In the genomic region with DNA sequence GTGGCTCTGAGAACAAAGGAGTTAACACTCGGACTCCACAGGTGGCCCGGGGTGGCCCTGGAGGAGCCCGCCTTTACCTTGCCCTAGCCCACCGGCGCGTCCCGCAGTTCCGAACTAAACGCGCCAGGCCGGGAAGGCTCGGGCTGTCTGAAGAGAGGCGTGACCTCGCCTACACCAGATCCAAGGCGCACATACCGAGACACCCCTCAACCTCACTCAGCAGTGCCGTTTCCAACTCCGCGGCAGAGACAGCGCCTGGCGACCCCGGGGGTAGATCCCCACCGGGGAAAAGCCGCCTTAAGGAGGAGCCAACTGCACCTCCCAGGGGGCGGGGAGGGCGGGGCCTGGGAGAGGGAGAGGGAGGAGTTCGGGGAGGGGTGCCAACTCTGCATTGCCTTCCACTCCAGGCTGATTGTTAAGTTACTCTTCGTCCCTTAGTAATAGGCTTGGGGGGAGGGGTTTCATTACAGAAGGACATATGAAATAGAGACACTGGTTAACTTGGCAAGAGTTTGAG, we compare ENCODE assay signal across 1 cellular context.
TF ChIP-seq lines count a peak whose summit lies in the region.

A gene (minus strand): TSS at position 272 of the 517 bp plus-strand sequence. CDS start 1,408 bp downstream, outside the sequence.

TF ChIP-seq in HCT116, 20 proteins besides CTCF, POLR2A, EP300 and RAD21 (continued from another document):
- TF ChIP-seq, protein P1, sequence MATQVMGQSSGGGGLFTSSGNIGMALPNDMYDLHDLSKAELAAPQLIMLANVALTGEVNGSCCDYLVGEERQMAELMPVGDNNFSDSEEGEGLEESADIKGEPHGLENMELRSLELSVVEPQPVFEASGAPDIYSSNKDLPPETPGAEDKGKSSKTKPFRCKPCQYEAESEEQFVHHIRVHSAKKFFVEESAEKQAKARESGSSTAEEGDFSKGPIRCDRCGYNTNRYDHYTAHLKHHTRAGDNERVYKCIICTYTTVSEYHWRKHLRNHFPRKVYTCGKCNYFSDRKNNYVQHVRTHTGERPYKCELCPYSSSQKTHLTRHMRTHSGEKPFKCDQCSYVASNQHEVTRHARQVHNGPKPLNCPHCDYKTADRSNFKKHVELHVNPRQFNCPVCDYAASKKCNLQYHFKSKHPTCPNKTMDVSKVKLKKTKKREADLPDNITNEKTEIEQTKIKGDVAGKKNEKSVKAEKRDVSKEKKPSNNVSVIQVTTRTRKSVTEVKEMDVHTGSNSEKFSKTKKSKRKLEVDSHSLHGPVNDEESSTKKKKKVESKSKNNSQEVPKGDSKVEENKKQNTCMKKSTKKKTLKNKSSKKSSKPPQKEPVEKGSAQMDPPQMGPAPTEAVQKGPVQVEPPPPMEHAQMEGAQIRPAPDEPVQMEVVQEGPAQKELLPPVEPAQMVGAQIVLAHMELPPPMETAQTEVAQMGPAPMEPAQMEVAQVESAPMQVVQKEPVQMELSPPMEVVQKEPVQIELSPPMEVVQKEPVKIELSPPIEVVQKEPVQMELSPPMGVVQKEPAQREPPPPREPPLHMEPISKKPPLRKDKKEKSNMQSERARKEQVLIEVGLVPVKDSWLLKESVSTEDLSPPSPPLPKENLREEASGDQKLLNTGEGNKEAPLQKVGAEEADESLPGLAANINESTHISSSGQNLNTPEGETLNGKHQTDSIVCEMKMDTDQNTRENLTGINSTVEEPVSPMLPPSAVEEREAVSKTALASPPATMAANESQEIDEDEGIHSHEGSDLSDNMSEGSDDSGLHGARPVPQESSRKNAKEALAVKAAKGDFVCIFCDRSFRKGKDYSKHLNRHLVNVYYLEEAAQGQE (IDR thresholded peaks at IDR 0.05; ENCODE audit: low read depth) = no peak
- TF ChIP-seq ZNF274 (IDR thresholded peaks at IDR 0.05; ENCODE audit: low read depth, low read length) = no peak
- TF ChIP-seq, protein P2, sequence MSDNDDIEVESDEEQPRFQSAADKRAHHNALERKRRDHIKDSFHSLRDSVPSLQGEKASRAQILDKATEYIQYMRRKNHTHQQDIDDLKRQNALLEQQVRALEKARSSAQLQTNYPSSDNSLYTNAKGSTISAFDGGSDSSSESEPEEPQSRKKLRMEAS (IDR thresholded peaks at IDR 0.05) = no peak
- TF ChIP-seq SP1 (IDR thresholded peaks at IDR 0.05; ENCODE audit: low read depth) = peak; percentile 72; the same call in 1 of the 2 replicates
- no peak for TF ChIP-seq EZH2phosphoT487 (IDR thresholded peaks at IDR 0.05; ENCODE audit: borderline replicate concordance)
- TF ChIP-seq CBX3 (IDR thresholded peaks at IDR 0.05; ENCODE audit: low read depth) = no peak
- TF ChIP-seq EZH2 (IDR thresholded peaks at IDR 0.05) = no peak
- TF ChIP-seq, protein P3, sequence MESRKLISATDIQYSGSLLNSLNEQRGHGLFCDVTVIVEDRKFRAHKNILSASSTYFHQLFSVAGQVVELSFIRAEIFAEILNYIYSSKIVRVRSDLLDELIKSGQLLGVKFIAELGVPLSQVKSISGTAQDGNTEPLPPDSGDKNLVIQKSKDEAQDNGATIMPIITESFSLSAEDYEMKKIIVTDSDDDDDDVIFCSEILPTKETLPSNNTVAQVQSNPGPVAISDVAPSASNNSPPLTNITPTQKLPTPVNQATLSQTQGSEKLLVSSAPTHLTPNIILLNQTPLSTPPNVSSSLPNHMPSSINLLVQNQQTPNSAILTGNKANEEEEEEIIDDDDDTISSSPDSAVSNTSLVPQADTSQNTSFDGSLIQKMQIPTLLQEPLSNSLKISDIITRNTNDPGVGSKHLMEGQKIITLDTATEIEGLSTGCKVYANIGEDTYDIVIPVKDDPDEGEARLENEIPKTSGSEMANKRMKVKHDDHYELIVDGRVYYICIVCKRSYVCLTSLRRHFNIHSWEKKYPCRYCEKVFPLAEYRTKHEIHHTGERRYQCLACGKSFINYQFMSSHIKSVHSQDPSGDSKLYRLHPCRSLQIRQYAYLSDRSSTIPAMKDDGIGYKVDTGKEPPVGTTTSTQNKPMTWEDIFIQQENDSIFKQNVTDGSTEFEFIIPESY (IDR thresholded peaks at IDR 0.05; ENCODE audit: extremely low read depth, insufficient replicate concordance, low read length) = no peak
